Comparison of ENCODE assay signal across 12 cellular contexts in genomic region chr3:160796813-160797164, GRCh38. TPM values are rescaled to one million over a fixed set of nuclear protein-coding genes. Genes with fewer than 3 reads are reported as not detected.
DNase-seq lines count a peak whose midpoint lies in the region; ATAC-seq and TF ChIP-seq lines count a peak whose summit lies in the region.
"Had no signal": no experiment of that assay in that cellular context is flagged by ENCODE, and none has a peak within 500 bp of the region (broad histone marks: within the 10 kb centered on the region; RNA-seq: fewer than 3 reads in every experiment).

No MANE protein-coding gene starts in this region.

- no peaks in the 10 kb centered on the region for H3K9me3 Mint-ChIP-seq in naive thymus-derived CD8-positive, alpha-beta T cell
- H3K9me3 Mint-ChIP-seq: H9 had no signal

- in situ Hi-C loops in G401 (cut with HindIII; ENCODE audit: low sequenced_read_pairs) = no loop called here
- in situ Hi-C loops in GM13977 (cut with MboI; ENCODE audit: low pct_unique_long_range_greater_than_20kb, low sequenced_read_pairs, unreplicated experiment) = no loop called here

- H3K4me1 ChIP-seq in left ventricle myocardium inferior = peaks cover 76% of the 10 kb centered on the region
- H3K4me1 ChIP-seq in psoas muscle = peaks cover 50% of the 10 kb centered on the region

- H3K9me3 ChIP-seq in left ventricle myocardium inferior (replicated peaks) (no peaks in the 10 kb centered on the region), psoas muscle (no peaks in the 10 kb centered on the region)

- no peaks in the 10 kb centered on the region for H3K36me3 ChIP-seq in left ventricle myocardium inferior
- no peaks in the 10 kb centered on the region for H3K36me3 ChIP-seq in psoas muscle (ENCODE audit: insufficient read depth in 1 of 2, low read depth in 1 of 2)

- H3K27ac ChIP-seq in left ventricle myocardium inferior (replicated peaks) = peak overlapping the region; percentile 92
- H3K27ac ChIP-seq in psoas muscle = peak overlapping the region; percentile 74

- H3K27me3 ChIP-seq in left ventricle myocardium inferior (ENCODE audit: low read depth) (no peaks in the 10 kb centered on the region), psoas muscle (ENCODE audit: insufficient read depth in 3 of 3, low read length in 2 of 3) (no peaks in the 10 kb centered on the region)

- intact Hi-C loops in left ventricle myocardium inferior (cut with micrococcal nuclease) (no loop called here), psoas muscle (cut with DNase I) (loop anchor here in 1 of 2 donors (5.0 kb wide), 1 partner anchor 34 kb away; no protein-coding TSS in a partner anchor)

- no peak overlapping the region for H3K4me3 Mint-ChIP-seq in naive thymus-derived CD8-positive, alpha-beta T cell
- H3K4me3 Mint-ChIP-seq: H9 had no signal

- H3K4me1 Mint-ChIP-seq in naive thymus-derived CD8-positive, alpha-beta T cell = peaks cover 3 to 20% (median 5%) of the 10 kb centered on the region in 4 donors

- peaks cover 0 to 23% (median 0%) of the 10 kb centered on the region in 5 donors for H3K27me3 Mint-ChIP-seq in naive thymus-derived CD8-positive, alpha-beta T cell

- peak; percentile 80 for DNase-seq in G401 (ENCODE audit: low spot score)
- DNase-seq in NCI-H2171 treated with DMSO at 0.1 percent for 48 hours (lab: John Stamatoyannopoulos, UW) = peak; percentile 65
- DNase-seq in left ventricle myocardium inferior = no peak
- DNase-seq in psoas muscle = no peak
- DNase-seq in GM13977 (ENCODE audit: low spot score) = no peak
- no peak for DNase-seq in naive thymus-derived CD8-positive, alpha-beta T cell
- no peak for DNase-seq in NCI-H187 (lab: John Stamatoyannopoulos, UW)
- DNase-seq: activated CD8-positive, alpha-beta memory T cell treated with anti-CD3 and anti-CD28 coated beads for 24 hours; activated naive CD4-positive, alpha-beta T cell; H9; retina had no signal

- POLR2A ChIA-PET in naive thymus-derived CD8-positive, alpha-beta T cell (lab: Charles Lee) = no interaction called here

- H3K4me3 ChIP-seq in left ventricle myocardium inferior (no peak overlapping the region), psoas muscle (no peak overlapping the region)

- peak; percentile 44 to 85 (median 79) for ATAC-seq in psoas muscle
- ATAC-seq in naive thymus-derived CD8-positive, alpha-beta T cell = no peak
- ATAC-seq in GM19467 (IDR thresholded peaks at IDR 0.05; ENCODE audit: unreplicated experiment) = no peak

- WGBS in psoas muscle, 3 donors = 24 to 38% (median 24%) methylated on average over 1 of the region's 1 CpG

- no peak overlapping the region for H3K27ac Mint-ChIP-seq in naive thymus-derived CD8-positive, alpha-beta T cell

- peaks cover 0 to 3% (median 0%) of the 10 kb centered on the region in 3 donors for H3K36me3 Mint-ChIP-seq in naive thymus-derived CD8-positive, alpha-beta T cell

- TF ChIP-seq CTCF in left ventricle myocardium inferior (IDR thresholded peaks at IDR 0.05; ENCODE audit: borderline replicate concordance) = no peak
- no peak for TF ChIP-seq CTCF in psoas muscle (IDR thresholded peaks at IDR 0.05)
- no peak for TF ChIP-seq CTCF in GM13977 (IDR thresholded peaks at IDR 0.05; ENCODE audit: extremely low read depth, insufficient read depth, missing control alignments)

RNA-seq across cellular contexts. Expression of gene PPM1L, which starts 40.8 kb away (rescaled TPM):
- under 0.01 TPM in 1 of 2 replicates, not detected in the other for total RNA-seq in G401 (2014; rRNA removed; shearing (Covaris generic))
- 51.1 TPM for total RNA-seq in left ventricle myocardium inferior
- 10 to 100 TPM; 66.0 to 76.1 (median 68.2) TPM for total RNA-seq in psoas muscle
- polyA plus RNA-seq in psoas muscle = 10 to 100 TPM in 2 of 3 donors, 1 to 10 TPM in 1; 6.2 to 41.7 (median 10.5) TPM
- 1 to 10 TPM; 4.1 to 5.9 TPM for total RNA-seq in naive thymus-derived CD8-positive, alpha-beta T cell
- 1 to 10 TPM in 2 of 3 donors, under 1 TPM in 1; 0.46 to 1.9 (median 1.0) TPM for polyA plus RNA-seq in naive thymus-derived CD8-positive, alpha-beta T cell

Comparison
In these comparisons a context has a peak if more than half of its experiments do, and no peak if none do; other contexts are left out.
1. DNase-seq: peak in G401 (single experiment) and NCI-H2171 treated with DMSO at 0.1 percent for 48 hours (single experiment); none in left ventricle myocardium inferior (single experiment), psoas muscle (0 of 2), GM13977 (single experiment), naive thymus-derived CD8-positive, alpha-beta T cell (0 of 10) and NCI-H187 (0 of 2).
2. ATAC-seq: peak in psoas muscle (4 of 4); none in naive thymus-derived CD8-positive, alpha-beta T cell (0 of 2) and GM19467 (single experiment).